ENCODE assay signal across 14 cellular contexts in the genomic region with DNA sequence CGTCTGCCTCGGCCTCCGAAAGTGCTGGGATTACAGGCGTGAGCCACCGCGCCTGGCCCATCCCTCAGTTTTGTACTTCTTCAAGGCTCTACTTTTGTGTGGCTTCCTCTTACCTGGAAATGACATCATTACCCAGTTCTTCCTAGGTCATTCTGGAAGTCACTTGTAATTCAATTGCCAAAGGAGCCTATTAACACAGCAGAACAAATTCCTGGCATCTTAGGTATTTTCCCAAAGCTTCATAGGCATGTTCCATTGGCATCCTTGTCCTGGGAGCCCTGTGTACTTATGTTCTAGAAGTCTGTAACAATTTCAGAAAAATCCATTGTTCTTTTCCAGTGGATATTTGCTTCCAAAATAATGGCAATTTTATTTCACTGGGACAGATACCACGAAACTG.
"Had no signal": no experiment of that assay in that cellular context is flagged by ENCODE, and none has a peak within 500 bp of the region (broad histone marks: within the 10 kb centered on the region; RNA-seq: fewer than 3 reads in every experiment).

No MANE protein-coding gene starts in this region.

- H3K27me3 ChIP-seq: ovary, tibial artery had no signal

- FAIRE-seq: bronchial epithelial cell, kidney, urothelium cell line had no signal

- H3K27ac ChIP-seq: ovary had no signal

- H3K9me3 ChIP-seq: ovary, tibial artery had no signal

- DNase-seq: activated B cell treated with CpG ODN at 0.5 μM for 24 hours; activated CD4-positive, alpha-beta T cell treated with anti-CD3 and anti-CD28 coated beads, Interleukin-2, amount 10 ng/mL, durations not matched to agents 24 days and 14 days; activated CD8-positive, alpha-beta memory T cell treated with anti-CD3 and anti-CD28 coated beads for 24 hours; activated naive CD4-positive, alpha-beta T cell; anterior cingulate cortex; erythroblast; kidney; ovary; stimulated activated CD4-positive, alpha-beta T cell treated with anti-CD3 and anti-CD28 coated beads, Interleukin-2, amount 100 ng/mL, for 48 hours; stimulated activated naive B cell treated with anti-CD40 and anti-IgM and Interleukin-4, amounts not matched to agents 10 μg/mL and 1 μg/mL and 100 μg/mL, for 72 hours; T-helper 2 cell; tibial artery had no signal

- H3K4me3 ChIP-seq: ovary, tibial artery had no signal

- H3K36me3 ChIP-seq: ovary, tibial artery had no signal

- ATAC-seq: stimulated activated naive B cell treated with anti-CD40 and anti-IgM and Interleukin-4, amounts not matched to agents 10 μg/mL and 1 μg/mL and 100 μg/mL, for 72 hours had no signal
